In the genomic region with DNA sequence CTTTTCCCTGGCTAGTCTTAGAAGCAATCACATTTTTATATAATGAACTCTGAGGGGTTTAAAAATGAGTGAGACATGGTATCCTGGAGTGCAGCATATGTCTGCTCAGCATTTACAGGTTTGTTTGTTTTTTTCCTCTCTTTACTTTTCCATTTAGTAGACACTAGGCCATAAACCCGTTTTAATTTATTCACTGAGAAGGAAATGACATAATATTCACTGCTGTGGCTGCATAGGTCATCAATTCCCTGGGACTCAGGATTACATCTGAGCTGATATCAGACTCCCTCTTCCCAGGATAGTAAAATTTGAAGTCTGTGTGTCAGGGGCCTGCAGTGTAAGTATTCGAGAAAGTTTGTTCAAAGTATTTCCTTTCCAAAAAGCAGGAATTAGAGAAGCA, we compare ENCODE assay signal across 1 cellular context.
TF ChIP-seq lines count a peak whose summit lies in the region.

No MANE protein-coding gene starts in this region.

TF ChIP-seq in WTC11, 78 proteins besides CTCF, POLR2A, EP300 and RAD21 (continued from another document):
- TF ChIP-seq ZNF423 (CRISPR knock-in tag; IDR thresholded peaks at IDR 0.05) (no peak), TP53 (CRISPR knock-in tag; IDR thresholded peaks at IDR 0.05) (no peak), NFYB (CRISPR knock-in tag; conservative IDR thresholded peaks at IDR 0.05; ENCODE audit: low read depth) (no peak), PRRX2 (CRISPR knock-in tag; IDR thresholded peaks at IDR 0.05) (no peak), CREM (CRISPR knock-in tag; IDR thresholded peaks at IDR 0.05) (no peak), SMAD4 (CRISPR knock-in tag; IDR thresholded peaks at IDR 0.05) (no peak), RELA (CRISPR knock-in tag; IDR thresholded peaks at IDR 0.05; ENCODE audit: borderline replicate concordance) (no peak), ZNF232 (CRISPR knock-in tag; IDR thresholded peaks at IDR 0.05) (no peak)
- TF ChIP-seq, protein P1, sequence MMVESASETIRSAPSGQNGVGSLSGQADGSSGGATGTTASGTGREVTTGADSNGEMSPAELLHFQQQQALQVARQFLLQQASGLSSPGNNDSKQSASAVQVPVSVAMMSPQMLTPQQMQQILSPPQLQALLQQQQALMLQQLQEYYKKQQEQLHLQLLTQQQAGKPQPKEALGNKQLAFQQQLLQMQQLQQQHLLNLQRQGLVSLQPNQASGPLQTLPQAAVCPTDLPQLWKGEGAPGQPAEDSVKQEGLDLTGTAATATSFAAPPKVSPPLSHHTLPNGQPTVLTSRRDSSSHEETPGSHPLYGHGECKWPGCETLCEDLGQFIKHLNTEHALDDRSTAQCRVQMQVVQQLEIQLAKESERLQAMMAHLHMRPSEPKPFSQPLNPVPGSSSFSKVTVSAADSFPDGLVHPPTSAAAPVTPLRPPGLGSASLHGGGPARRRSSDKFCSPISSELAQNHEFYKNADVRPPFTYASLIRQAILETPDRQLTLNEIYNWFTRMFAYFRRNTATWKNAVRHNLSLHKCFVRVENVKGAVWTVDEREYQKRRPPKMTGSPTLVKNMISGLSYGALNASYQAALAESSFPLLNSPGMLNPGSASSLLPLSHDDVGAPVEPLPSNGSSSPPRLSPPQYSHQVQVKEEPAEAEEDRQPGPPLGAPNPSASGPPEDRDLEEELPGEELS (CRISPR knock-in tag; IDR thresholded peaks at IDR 0.05): no peak
- TF ChIP-seq, protein P2, sequence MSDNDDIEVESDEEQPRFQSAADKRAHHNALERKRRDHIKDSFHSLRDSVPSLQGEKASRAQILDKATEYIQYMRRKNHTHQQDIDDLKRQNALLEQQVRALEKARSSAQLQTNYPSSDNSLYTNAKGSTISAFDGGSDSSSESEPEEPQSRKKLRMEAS (CRISPR knock-in tag; IDR thresholded peaks at IDR 0.05): no peak
